ENCODE assay signal across 8 cellular contexts in the genomic region with DNA sequence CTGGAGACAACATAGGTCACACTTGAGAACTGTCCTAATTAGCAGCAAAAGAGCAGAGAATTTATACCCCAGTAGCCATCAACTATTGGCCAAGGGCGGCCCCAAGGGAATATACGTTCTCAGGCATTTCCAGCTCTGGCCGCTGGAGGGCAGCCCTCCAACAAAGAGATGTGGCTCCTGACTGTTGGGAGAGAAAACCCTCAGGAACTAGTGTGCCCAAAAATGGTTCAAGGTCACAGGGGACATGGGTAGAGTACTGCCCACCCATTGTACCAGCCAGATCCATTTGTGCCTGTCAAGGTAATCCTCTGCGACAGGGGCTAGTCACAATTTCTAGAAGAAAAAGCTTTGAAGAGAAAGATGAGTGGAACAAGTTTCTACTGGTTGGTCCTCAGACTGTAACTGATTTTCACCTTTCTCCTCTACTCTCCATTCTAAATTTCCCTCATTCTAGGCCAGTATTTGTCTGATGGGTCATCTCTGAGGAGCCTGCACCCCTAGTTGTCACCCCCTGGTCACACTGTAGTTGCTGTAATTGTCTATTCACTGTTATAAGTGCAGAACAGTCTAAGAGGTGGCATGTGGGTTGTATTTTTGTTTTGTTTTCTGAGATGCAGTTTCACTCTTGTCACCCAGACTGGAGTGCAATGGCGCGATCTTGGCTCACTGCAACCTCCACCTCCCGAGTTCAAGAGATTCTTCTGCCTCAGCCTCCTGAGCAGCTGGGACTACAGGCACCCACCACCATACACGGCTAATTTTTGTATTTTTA. TPM values are rescaled to one million over a fixed set of nuclear protein-coding genes. Genes with fewer than 3 reads are reported as not detected.
DNase-seq lines count a peak whose midpoint lies in the region; ATAC-seq and TF ChIP-seq lines count a peak whose summit lies in the region.

No MANE protein-coding gene starts in this region.

- H3K4me2 ChIP-seq in GM23248 (ENCODE audit: unreplicated experiment) (no peak overlapping the region), Loucy (ENCODE audit: low read depth, low read length, poor library complexity, severe bottlenecking) (no peak overlapping the region)

- no peaks in the 10 kb centered on the region for H3K9me3 ChIP-seq in GM23248 (ENCODE audit: low read depth)
- no peaks in the 10 kb centered on the region for H3K9me3 ChIP-seq in Loucy (ENCODE audit: insufficient read depth, low read depth, low read length)

- no peaks in the 10 kb centered on the region for H3K27me3 ChIP-seq in GM23248 (replicated peaks; ENCODE audit: insufficient read depth)
- H3K27me3 ChIP-seq in Loucy (ENCODE audit: insufficient read depth, low read length, poor library complexity, severe bottlenecking) = no peaks in the 10 kb centered on the region

- H3K9me2 ChIP-seq in GM23248 (ENCODE audit: insufficient read depth) = no peaks in the 10 kb centered on the region
- no peaks in the 10 kb centered on the region for H3K9me2 ChIP-seq in Loucy (replicated peaks; ENCODE audit: low read depth, low read length)

- intact Hi-C loops in head of caudate nucleus (cut with DNase I) = loop anchor here (5.0 kb wide), 1 partner anchor 386 kb away; no protein-coding TSS in a partner anchor

- no peaks in the 10 kb centered on the region for H4K20me1 ChIP-seq in GM23248 (ENCODE audit: insufficient read depth)
- H4K20me1 ChIP-seq in Loucy (ENCODE audit: insufficient read depth, low read length, poor library complexity, severe bottlenecking) = no peaks in the 10 kb centered on the region

- ATAC-seq in GM18520 (IDR thresholded peaks at IDR 0.05; ENCODE audit: unreplicated experiment) = no peak

- no peaks in the 10 kb centered on the region for H3F3A ChIP-seq in GM23248 (ENCODE audit: insufficient read depth)
- H3F3A ChIP-seq in Loucy (ENCODE audit: low read depth) = no peaks in the 10 kb centered on the region

- no peak overlapping the region for H3K9ac ChIP-seq in GM23248
- H3K9ac ChIP-seq in Loucy (ENCODE audit: low read depth, low read length, poor library complexity, severe bottlenecking) = no peak overlapping the region

- H3K36me3 ChIP-seq in GM23248 (ENCODE audit: low read depth) (no peaks in the 10 kb centered on the region), Loucy (ENCODE audit: insufficient read depth, low read length) (no peaks in the 10 kb centered on the region)

- H3K4me1 ChIP-seq in GM23248 (ENCODE audit: insufficient read depth) = no peaks in the 10 kb centered on the region
- no peaks in the 10 kb centered on the region for H3K4me1 ChIP-seq in Loucy (ENCODE audit: insufficient read depth, low read length, poor library complexity, severe bottlenecking)

- H3K79me2 ChIP-seq in GM23248 (ENCODE audit: insufficient read depth) (no peaks in the 10 kb centered on the region), Loucy (ENCODE audit: insufficient read depth, low read length) (no peaks in the 10 kb centered on the region)

- in situ Hi-C loops in GM23248 (cut with MboI) = no loop called here

- WGBS in GM23248 (ENCODE audit: low coverage in 1 of 2, low lambda C conversion rate in 2 of 2, missing lambda C conversion rate in 2 of 2), 2 experiments = 20% methylated on average over 8 of the region's 8 CpGs

- no peak overlapping the region for H2AFZ ChIP-seq in GM23248
- peak overlapping the region; percentile 49 for H2AFZ ChIP-seq in Loucy (ENCODE audit: low read length)

- TF ChIP-seq CTCF in Loucy (conservative IDR thresholded peaks at IDR 0.05; ENCODE audit: low read length) = peak; percentile 94

- no peak overlapping the region for H3K4me3 ChIP-seq in GM23248
- H3K4me3 ChIP-seq in Loucy (ENCODE audit: low read length, poor library complexity, severe bottlenecking) = no peak overlapping the region

- DNase-seq in Daoy (ENCODE audit: low read depth) = peak; percentile 73
- peak; percentile 81 for DNase-seq in GM23248
- DNase-seq in SHP77 (lab: John Stamatoyannopoulos, UW) = peak; percentile 37 to 41
- peak; percentile 76 for DNase-seq in activated naive CD4-positive, alpha-beta T cell treated with Interleukin-2 at 50 U/mL for 16 hours
- DNase-seq in head of caudate nucleus = peak; percentile 36 to 90 (median 76)
- DNase-seq in putamen (ENCODE audit: low spot score) = peak; percentile 23

- no peak overlapping the region for H3K27ac ChIP-seq in GM23248

RNA-seq across cellular contexts. Expression of a gene that starts 14.7 kb away (rescaled TPM):
- total RNA-seq in Daoy (2014; rRNA removed; shearing (Covaris generic)) = not detected in 2 replicates
- total RNA-seq in GM23248 (2014; rRNA removed; shearing (Covaris generic)) = not detected in 2 replicates
- not detected in 2 replicates for polyA plus RNA-seq in GM23248 (2016; fragmentation: Nextera tagmentation; extraction: Ambion mirVana)

Comparison
In these comparisons a context has a peak if more than half of its experiments do, and no peak if none do; other contexts are left out.
1. DNase-seq: peak in every context shown above with its lines; median percentile 81 in GM23248; 76 in activated naive CD4-positive, alpha-beta T cell treated with Interleukin-2 at 50 U/mL for 16 hours; 76 in head of caudate nucleus; 73 in Daoy; 39 in SHP77; 23 in putamen.